In genomic region chr4:71260544-71260943, GRCh38 we compare ENCODE assay signal across 25 cellular contexts.
DNase-seq lines count a peak whose midpoint lies in the region; ATAC-seq and TF ChIP-seq lines count a peak whose summit lies in the region.
"Had no signal": no experiment of that assay in that cellular context is flagged by ENCODE, and none has a peak within 500 bp of the region (broad histone marks: within the 10 kb centered on the region; RNA-seq: fewer than 3 reads in every experiment).

No MANE protein-coding gene starts in this region.

- no peak for TF ChIP-seq CTCF in cardiac muscle cell (IDR thresholded peaks at IDR 0.05; ENCODE audit: low read depth, low read length)
- no peak for TF ChIP-seq CTCF in right lobe of liver (IDR thresholded peaks at IDR 0.05)
- TF ChIP-seq CTCF in tibial nerve (IDR thresholded peaks at IDR 0.05): no peak

- intact Hi-C loops in Right ventricle myocardium inferior (cut with DNase I): loop anchor here (2.0 to 5.0 kb wide), 2 partner anchors 28 to 187 kb away; no protein-coding TSS in a partner anchor
- intact Hi-C loops in right lobe of liver (cut with DNase I): no loop called here

- TF ChIP-seq POLR2A in right lobe of liver (IDR thresholded peaks at IDR 0.05): no peak
- no peak for TF ChIP-seq POLR2A in tibial nerve (IDR thresholded peaks at IDR 0.05)

- ATAC-seq in Right ventricle myocardium inferior: no peak
- peak; percentile 87 to 92 (median 89) for ATAC-seq in right lobe of liver
- ATAC-seq in activated CD4-positive, CD25-positive, alpha-beta regulatory T cell treated with anti-CD3 and anti-CD28 coated beads, Interleukin-2, amount 50 U/mL, for 24 hours: no peak
- ATAC-seq: activated CD8-positive, alpha-beta memory T cell treated with anti-CD3 and anti-CD28 coated beads, Interleukin-2, amount 10 ng/mL, durations not matched to agents 7 days and 5 days; CD8-positive, alpha-beta T cell; effector memory CD8-positive, alpha-beta T cell had no signal

- DNase-seq in cardiac muscle cell (ENCODE audit: low read depth in 1 of 2, low spot score in 1 of 2) (no peak), Right ventricle myocardium inferior (ENCODE audit: missing footprints) (no peak), epithelial cell of prostate (ENCODE audit: low read depth, low spot score) (no peak), right lobe of liver (no peak), tibial nerve (ENCODE audit: low spot score in 2 of 2) (no peak)
- no peak for DNase-seq in stimulated activated naive CD4-positive, alpha-beta T cell (lab: John Stamatoyannopoulos, UW)
- no peak for DNase-seq in activated CD4-positive, CD25-positive, alpha-beta regulatory T cell (lab: John Stamatoyannopoulos, UW)
- DNase-seq: activated CD8-positive, alpha-beta memory T cell treated with anti-CD3 and anti-CD28 coated beads, Interleukin-2, amount 10 ng/mL, durations not matched to agents 7 days and 5 days; activated naive CD4-positive, alpha-beta T cell; activated T-cell treated with anti-CD3 and anti-CD28 coated beads, Interleukin-2, amount 50 U/mL, for 48 hours; CD8-positive, alpha-beta T cell; DMS 273 treated with DMSO at 0.1 percent for 48 hours; effector memory CD8-positive, alpha-beta T cell; NCI-H1048; NCI-H1694; NCI-H524 treated with DMSO at 0.1 percent for 48 hours; nephron progenitor cell; stimulated activated CD4-positive, alpha-beta T cell treated with anti-CD3 and anti-CD28 coated beads, Interleukin-15, amount 100 ng/mL, for 24 hours; stimulated activated naive CD4-positive, alpha-beta T cell treated with Interleukin-2 at 50 U/mL for 16 hours had no signal

- H3K27ac ChIP-seq in cardiac muscle cell: peak overlapping the region; percentile 25
- H3K27ac ChIP-seq in epithelial cell of prostate: peak overlapping the region; percentile 67
- peak overlapping the region; percentile 49 to 92 (median 51) for H3K27ac ChIP-seq in right lobe of liver
- peak overlapping the region in 3 of 4 donors; percentile 7 to 79 (median 68) for H3K27ac ChIP-seq in tibial nerve
- H3K27ac ChIP-seq: hepatocyte, SJSA1, thoracic aorta had no signal

- no peak for TF ChIP-seq EP300 in tibial nerve (IDR thresholded peaks at IDR 0.05)

- H3K4me3 ChIP-seq in cardiac muscle cell: no peak overlapping the region
- H3K4me3 ChIP-seq in right lobe of liver: peak overlapping the region in 2 of 3 donors; percentile 6 to 17
- no peak overlapping the region for H3K4me3 ChIP-seq in tibial nerve
- H3K4me3 ChIP-seq: adrenal gland, coronary artery, hepatocyte, SJSA1, thoracic aorta had no signal

- H3K9me3 ChIP-seq in cardiac muscle cell (ENCODE audit: low read depth) (no peaks in the 10 kb centered on the region), right lobe of liver (no peaks in the 10 kb centered on the region), tibial nerve (no peaks in the 10 kb centered on the region)
- H3K9me3 ChIP-seq: adrenal gland, SJSA1, thoracic aorta had no signal

- H3K36me3 ChIP-seq in cardiac muscle cell (no peaks in the 10 kb centered on the region), right lobe of liver (no peaks in the 10 kb centered on the region), tibial nerve (no peaks in the 10 kb centered on the region)
- H3K36me3 ChIP-seq: adrenal gland, SJSA1, thoracic aorta had no signal

- no peaks in the 10 kb centered on the region for H3K27me3 ChIP-seq in cardiac muscle cell
- no peaks in the 10 kb centered on the region for H3K27me3 ChIP-seq in right lobe of liver
- H3K27me3 ChIP-seq in tibial nerve: no peaks in the 10 kb centered on the region
- H3K27me3 ChIP-seq: adrenal gland, hepatocyte, SJSA1 had no signal

- WGBS in right lobe of liver (ENCODE audit: insufficient coverage, low coverage, low lambda C conversion rate, missing lambda C conversion rate): 16% methylated on average over 1 of the region's 1 CpG
- WGBS in tibial nerve, 2 donors: 31 to 48% methylated on average over 1 of the region's 1 CpG

- H3K4me1 ChIP-seq in cardiac muscle cell (ENCODE audit: low read depth) (peaks cover 23% of the 10 kb centered on the region), right lobe of liver (peaks cover 0 to 40% (median 11%) of the 10 kb centered on the region in 4 donors), tibial nerve (peaks cover 0 to 38% (median 20%) of the 10 kb centered on the region in 4 donors)
- H3K4me1 ChIP-seq: adrenal gland had no signal

Comparison
In these comparisons a context has a peak if more than half of its experiments do, and no peak if none do; other contexts are left out.
1. H3K4me3 ChIP-seq: peak in right lobe of liver (2 of 3); none in cardiac muscle cell (single experiment) and tibial nerve (0 of 4).
2. ATAC-seq: peak in right lobe of liver (4 of 4); none in Right ventricle myocardium inferior (single experiment) and activated CD4-positive, CD25-positive, alpha-beta regulatory T cell treated with anti-CD3 and anti-CD28 coated beads, Interleukin-2, amount 50 U/mL, for 24 hours (0 of 2).
3. Peak in every context shown above with its lines, with median percentiles within 50 percentile points of each other: H3K27ac ChIP-seq.